8 cellular contexts compared by ENCODE assay signal in genomic region chr3:13548696-13549512, GRCh38. TPM values are rescaled to one million over a fixed set of nuclear protein-coding genes. Genes with fewer than 3 reads are reported as not detected.
DNase-seq lines count a peak whose midpoint lies in the region; ATAC-seq, FAIRE-seq and TF ChIP-seq lines count a peak whose summit lies in the region.

Gene FBLN2, plus strand, starts transcription at chr3:13549125. Its CDS starts 21,231 bp downstream, at chr3:13570356.

- H3K9me3 ChIP-seq in BE2C (no peaks in the 10 kb centered on the region), KOPT-K1 (ENCODE audit: insufficient read depth, low read length, poor library complexity, severe bottlenecking) (no peaks in the 10 kb centered on the region), right lobe of liver (no peaks in the 10 kb centered on the region), tibial artery (no peaks in the 10 kb centered on the region)

- DNase-seq in BE2C (peak; percentile 66), choroid plexus epithelial cell (ENCODE audit: low read depth) (peak; percentile 55), right lobe of liver (no peak), tibial artery (no peak), OCI-M1 (lab: John Stamatoyannopoulos, UW) (no peak), G401 (ENCODE audit: low spot score) (no peak), urothelium cell line (ENCODE audit: low spot score) (no peak)

- no peak for TF ChIP-seq CTCF in BE2C (IDR thresholded peaks at IDR 0.05; ENCODE audit: low read depth, low read length)
- no peak for TF ChIP-seq CTCF in choroid plexus epithelial cell (conservative IDR thresholded peaks at IDR 0.05; ENCODE audit: low read depth, low read length)
- TF ChIP-seq CTCF in right lobe of liver (IDR thresholded peaks at IDR 0.05), result no peak
- TF ChIP-seq CTCF in tibial artery (IDR thresholded peaks at IDR 0.05), result no peak

- in situ Hi-C loops in G401 (cut with HindIII; ENCODE audit: low sequenced_read_pairs), result no loop called here

- H3K36me3 ChIP-seq in BE2C, result no peaks in the 10 kb centered on the region
- no peaks in the 10 kb centered on the region for H3K36me3 ChIP-seq in KOPT-K1 (ENCODE audit: insufficient read depth, low read length)
- H3K36me3 ChIP-seq in right lobe of liver, result no peaks in the 10 kb centered on the region
- H3K36me3 ChIP-seq in tibial artery, result no peaks in the 10 kb centered on the region

- no peak for TF ChIP-seq POLR2A in right lobe of liver (IDR thresholded peaks at IDR 0.05)

- WGBS in right lobe of liver (ENCODE audit: insufficient coverage, low coverage, low lambda C conversion rate, missing lambda C conversion rate), result no CpG with 5 or more reads among the region's 103 CpGs

- intact Hi-C loops in right lobe of liver (cut with DNase I) (no loop called here), tibial artery (cut with DNase I; ENCODE audit: low total_unique reads) (no loop called here)

- peak within 1 kb of the TSS; percentile 55 for H3K27ac ChIP-seq in KOPT-K1 (ENCODE audit: low read depth, low read length, poor library complexity, severe bottlenecking)
- no peak within 1 kb of the TSS for H3K27ac ChIP-seq in right lobe of liver
- peak within 1 kb of the TSS; percentile 59 to 66 for H3K27ac ChIP-seq in tibial artery

- H3K4me3 ChIP-seq in BE2C (ENCODE audit: low read depth, low read length) (no peak within 1 kb of the TSS), choroid plexus epithelial cell (ENCODE audit: low read depth, low read length) (peak within 1 kb of the TSS; percentile 49), right lobe of liver (no peak within 1 kb of the TSS), tibial artery (peak within 1 kb of the TSS; percentile 46 to 56)

- FAIRE-seq in urothelium cell line (lab: Jason Lieb, UNC), result no peak

- peak; percentile 38 to 70 (median 46) for ATAC-seq in right lobe of liver

- H3K27me3 ChIP-seq in BE2C (no peaks in the 10 kb centered on the region), right lobe of liver (peaks cover 0 to 19% of the 10 kb centered on the region in 2 donors), tibial artery (peaks cover 0 to 32% of the 10 kb centered on the region in 2 donors)

- peaks cover 9% of the 10 kb centered on the region for H3K4me1 ChIP-seq in BE2C
- H3K4me1 ChIP-seq in right lobe of liver, result no peaks in the 10 kb centered on the region
- H3K4me1 ChIP-seq in tibial artery, result peaks cover 0 to 44% (median 21%) of the 10 kb centered on the region in 4 donors

RNA-seq across cellular contexts. Expression of gene FBLN2, which starts in this region (rescaled TPM):
- polyA plus RNA-seq in BE2C (2012; ENCODE audit: insufficient read depth, insufficient read length, low read depth), result not detected
- total RNA-seq in right lobe of liver, result 1 to 10 TPM; 1.9 to 4.0 (median 2.7) TPM
- 2.4 and 5.0 TPM in 2 replicates for total RNA-seq in G401 (2014; rRNA removed; shearing (Covaris generic))

Comparison
In these comparisons a context has a peak if more than half of its experiments do, and no peak if none do; other contexts are left out.
1. DNase-seq: peak in BE2C (single experiment) and choroid plexus epithelial cell (single experiment); none in right lobe of liver (0 of 3), tibial artery (0 of 2), OCI-M1 (single experiment), G401 (single experiment) and urothelium cell line (single experiment).
2. H3K4me3 ChIP-seq: peak in choroid plexus epithelial cell (single experiment) and tibial artery (2 of 2); none in BE2C (single experiment) and right lobe of liver (0 of 3).
3. H3K27ac ChIP-seq: peak in KOPT-K1 (single experiment) and tibial artery (2 of 2); none in right lobe of liver (0 of 3).